1 cellular context compared by ENCODE assay signal in genomic region chr12:76559277-76560082, GRCh38.
TF ChIP-seq lines count a peak whose summit lies in the region.

A gene with protein sequence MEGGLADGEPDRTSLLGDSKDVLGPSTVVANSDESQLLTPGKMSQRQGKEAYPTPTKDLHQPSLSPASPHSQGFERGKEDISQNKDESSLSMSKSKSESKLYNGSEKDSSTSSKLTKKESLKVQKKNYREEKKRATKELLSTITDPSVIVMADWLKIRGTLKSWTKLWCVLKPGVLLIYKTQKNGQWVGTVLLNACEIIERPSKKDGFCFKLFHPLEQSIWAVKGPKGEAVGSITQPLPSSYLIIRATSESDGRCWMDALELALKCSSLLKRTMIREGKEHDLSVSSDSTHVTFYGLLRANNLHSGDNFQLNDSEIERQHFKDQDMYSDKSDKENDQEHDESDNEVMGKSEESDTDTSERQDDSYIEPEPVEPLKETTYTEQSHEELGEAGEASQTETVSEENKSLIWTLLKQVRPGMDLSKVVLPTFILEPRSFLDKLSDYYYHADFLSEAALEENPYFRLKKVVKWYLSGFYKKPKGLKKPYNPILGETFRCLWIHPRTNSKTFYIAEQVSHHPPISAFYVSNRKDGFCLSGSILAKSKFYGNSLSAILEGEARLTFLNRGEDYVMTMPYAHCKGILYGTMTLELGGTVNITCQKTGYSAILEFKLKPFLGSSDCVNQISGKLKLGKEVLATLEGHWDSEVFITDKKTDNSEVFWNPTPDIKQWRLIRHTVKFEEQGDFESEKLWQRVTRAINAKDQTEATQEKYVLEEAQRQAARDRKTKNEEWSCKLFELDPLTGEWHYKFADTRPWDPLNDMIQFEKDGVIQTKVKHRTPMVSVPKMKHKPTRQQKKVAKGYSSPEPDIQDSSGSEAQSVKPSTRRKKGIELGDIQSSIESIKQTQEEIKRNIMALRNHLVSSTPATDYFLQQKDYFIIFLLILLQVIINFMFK (minus strand): TSS chr12:76559771. CDS start chr12:76487551, 72,220 bp downstream.

TF ChIP-seq in IMR-90, 13 proteins besides CTCF, POLR2A, EP300 and RAD21 (continued from another document):
- TF ChIP-seq BHLHE40 (IDR thresholded peaks at IDR 0.05; ENCODE audit: low read depth, low read length), result peak; percentile 86
TF ChIP-seq in IMR-90: peak in this region for 3.
